Comparison of ENCODE assay signal across 21 cellular contexts in genomic region chr12:125355614-125356013, GRCh38.
DNase-seq lines count a peak whose midpoint lies in the region; ATAC-seq, FAIRE-seq and TF ChIP-seq lines count a peak whose summit lies in the region.
"Had no signal": no experiment of that assay in that cellular context is flagged by ENCODE, and none has a peak within 500 bp of the region (broad histone marks: within the 10 kb centered on the region; RNA-seq: fewer than 3 reads in every experiment).

No MANE protein-coding gene starts in this region.

- H3K4me3 ChIP-seq in HepG2 (replicated peaks in 1 of 3; ENCODE audit: insufficient read depth in 1 of 3, low read depth in 2 of 3, low read length in 3 of 3) = no peak overlapping the region
- no peak overlapping the region for H3K4me3 ChIP-seq in right lobe of liver
- no peak overlapping the region for H3K4me3 ChIP-seq in mucosa of descending colon
- H3K4me3 ChIP-seq: A549; BLaER1 treated with 17β-estradiol and CSF1 and Interleukin-3, amounts not matched to agents 10 nM and 100 nM had no signal

- DNase-seq in NCI-H510A treated with DMSO at 0.1 percent for 48 hours (lab: John Stamatoyannopoulos, UW) (peak; percentile 32), NCI-H510A (lab: John Stamatoyannopoulos, UW) (no peak), HepG2 (ENCODE audit: low spot score) (no peak), right lobe of liver (no peak), left kidney (ENCODE audit: low read depth, low spot score) (peak; percentile 27), mucosa of descending colon (no peak)
- DNase-seq: AML-193; Caco-2; Calu3; CD4-positive, alpha-beta T cell; CD8-positive, alpha-beta T cell; DMS79 treated with DMSO at 0.1 percent for 48 hours; GF-D8 had no signal

- BruUV-seq in HepG2 (replicated peaks; lab: Mats Ljungman, UMichigan) = no TSS peak

- no peaks in the 10 kb centered on the region; a peak in 1 of 5 replicates for H3K27me3 ChIP-seq in HepG2 (ENCODE audit: control insufficient read depth in 1 of 2, insufficient read depth in 2 of 2, low read length in 2 of 2)
- H3K27me3 ChIP-seq in right lobe of liver = no peaks in the 10 kb centered on the region
- H3K27me3 ChIP-seq: BLaER1 treated with 17β-estradiol and CSF1 and Interleukin-3, amounts not matched to agents 10 nM and 100 nM had no signal

- no peak overlapping the region for H3K9ac ChIP-seq in HepG2 (ENCODE audit: insufficient read depth, low read depth, low read length)
- H3K9ac ChIP-seq: BLaER1 treated with 17β-estradiol and CSF1 and Interleukin-3, amounts not matched to agents 10 nM and 100 nM had no signal

- POLR2A ChIA-PET in HepG2 (lab: Yijun Ruan, JAX) = no interaction called here

- no peak for TF ChIP-seq RAD21 in HepG2 (CRISPR knock-in tag; IDR thresholded peaks at IDR 0.05)

- TF ChIP-seq POLR2A in HepG2 (IDR thresholded peaks at IDR 0.05; ENCODE audit: insufficient read depth in 1 of 2, low read depth in 2 of 2, low read length in 2 of 2) = no peak
- no peak for TF ChIP-seq POLR2A in right lobe of liver (IDR thresholded peaks at IDR 0.05)

- no peak for FAIRE-seq in HepG2 (lab: Jason Lieb, UNC)
- FAIRE-seq: A549, D721Med, G401.6, GM12891, GM19239 had no signal

- H3K9me3 ChIP-seq in HepG2 (ENCODE audit: low read length) = no peaks in the 10 kb centered on the region
- no peaks in the 10 kb centered on the region for H3K9me3 ChIP-seq in right lobe of liver
- no peaks in the 10 kb centered on the region for H3K9me3 ChIP-seq in mucosa of descending colon
- H3K9me3 ChIP-seq: A549, Caco-2 had no signal

- H3K4me2 ChIP-seq in HepG2 (ENCODE audit: low read depth, low read length) = no peak overlapping the region
- H3K4me2 ChIP-seq: A549; BLaER1 treated with 17β-estradiol and CSF1 and Interleukin-3, amounts not matched to agents 10 nM and 100 nM had no signal

- H4K20me1 ChIP-seq in HepG2 (ENCODE audit: insufficient read depth, low read length) = no peaks in the 10 kb centered on the region
- H4K20me1 ChIP-seq: BLaER1 treated with 17β-estradiol and CSF1 and Interleukin-3, amounts not matched to agents 10 nM and 100 nM had no signal

- H3K4me1 ChIP-seq in HepG2 (ENCODE audit: insufficient read depth, low read length) (no peaks in the 10 kb centered on the region), right lobe of liver (no peaks in the 10 kb centered on the region), mucosa of descending colon (ENCODE audit: low read depth) (no peaks in the 10 kb centered on the region)
- H3K4me1 ChIP-seq: A549; BLaER1 treated with 17β-estradiol and CSF1 and Interleukin-3, amounts not matched to agents 10 nM and 100 nM; Caco-2 had no signal

- WGBS in HepG2 (ENCODE audit: low lambda C conversion rate) = 18% methylated on average over 7 of the region's 7 CpGs
- 68% methylated on average over 7 of the region's 7 CpGs for WGBS in right lobe of liver (ENCODE audit: insufficient coverage, low coverage, low lambda C conversion rate, missing lambda C conversion rate)

- H3K79me2 ChIP-seq in HepG2 (ENCODE audit: insufficient read depth, low read length) = no peaks in the 10 kb centered on the region

- H3K36me3 ChIP-seq in HepG2 (replicated peaks in 1 of 2; ENCODE audit: control insufficient read depth in 1 of 2, insufficient read depth in 2 of 2, low read length in 2 of 2) (no peaks in the 10 kb centered on the region), right lobe of liver (no peaks in the 10 kb centered on the region), mucosa of descending colon (ENCODE audit: low read depth) (no peaks in the 10 kb centered on the region)
- H3K36me3 ChIP-seq: BLaER1 treated with 17β-estradiol and CSF1 and Interleukin-3, amounts not matched to agents 10 nM and 100 nM had no signal

- CTCF ChIA-PET in HepG2 (lab: Yijun Ruan, JAX; ENCODE audit: low intra/inter-chr PET ratio, low total read pairs) = no interaction called here

- ATAC-seq in HepG2 (no peak), right lobe of liver (no peak), mucosa of descending colon (no peak)
- ATAC-seq: A549; CD8-positive, alpha-beta T cell had no signal

- in situ Hi-C loops in HepG2 (cut with HindIII; ENCODE audit: extremely low pct_ligation_motif_present, low pct_unique_long_range_greater_than_20kb) = no loop called here

- no peak overlapping the region for H2AFZ ChIP-seq in HepG2 (ENCODE audit: low read length)

- intact Hi-C loops in HepG2 (cut with micrococcal nuclease; ENCODE audit: unreplicated experiment) (no loop called here), right lobe of liver (cut with DNase I) (no loop called here), mucosa of descending colon (cut with DNase I, micrococcal nuclease) (no loop called here)

- TF ChIP-seq CTCF in HepG2 (CRISPR knock-in tag; IDR thresholded peaks at IDR 0.05) = no peak
- no peak for TF ChIP-seq CTCF in right lobe of liver (IDR thresholded peaks at IDR 0.05)
- TF ChIP-seq CTCF in mucosa of descending colon (IDR thresholded peaks at IDR 0.05) = no peak

- TF ChIP-seq EP300 in HepG2 (IDR thresholded peaks at IDR 0.05; ENCODE audit: low read depth in 2 of 2, low read length in 2 of 2) (no peak), HepG2 (CRISPR knock-in tag; IDR thresholded peaks at IDR 0.05; ENCODE audit: borderline replicate concordance) (no peak)

- no peak overlapping the region for H3K27ac ChIP-seq in HepG2 (ENCODE audit: extremely low read length, insufficient read depth, low read length)
- H3K27ac ChIP-seq in right lobe of liver = no peak overlapping the region
- H3K27ac ChIP-seq: 22Rv1; A549; BLaER1 treated with 17β-estradiol and CSF1 and Interleukin-3, amounts not matched to agents 10 nM and 100 nM; C4-2B had no signal

TF ChIP-seq in HepG2, 621 proteins besides CTCF, POLR2A, EP300 and RAD21:
- TF ChIP-seq FOXP4 (CRISPR knock-in tag; IDR thresholded peaks at IDR 0.05) = no peak
- TF ChIP-seq XRCC5 (optimal IDR thresholded peaks at IDR 0.05; ENCODE audit: low read length) = no peak
- TF ChIP-seq ZNF101 (CRISPR knock-in tag; IDR thresholded peaks at IDR 0.05; ENCODE audit: borderline replicate concordance, low read depth) = no peak
- peak; percentile 91 for TF ChIP-seq MNT (IDR thresholded peaks at IDR 0.05)
- TF ChIP-seq ATF4 (CRISPR knock-in tag; IDR thresholded peaks at IDR 0.05) = no peak

Comparison
In these comparisons a context has a peak if more than half of its experiments do, and no peak if none do; other contexts are left out.
1. DNase-seq: peak in NCI-H510A treated with DMSO at 0.1 percent for 48 hours (single experiment) and left kidney (single experiment); none in NCI-H510A (single experiment), HepG2 (single experiment), right lobe of liver (0 of 3) and mucosa of descending colon (0 of 3).